Comparison of ENCODE assay signal across 28 cellular contexts in genomic region chr12:52067081-52067374, GRCh38. TPM values are rescaled to one million over a fixed set of nuclear protein-coding genes. Genes with fewer than 3 reads are reported as not detected.
A peak's percentile ranks its signal among the peaks of the same experiment; 100 is the strongest.
DNase-seq lines count a peak whose midpoint lies in the region; ATAC-seq, FAIRE-seq and TF ChIP-seq lines count a peak whose summit lies in the region.
"Had no signal": no experiment of that assay in that cellular context is flagged by ENCODE, and none has a peak within 500 bp of the region (broad histone marks: within the 10 kb centered on the region; RNA-seq: fewer than 3 reads in every experiment).

No MANE protein-coding gene starts in this region.

- H2BK5ac ChIP-seq in H1 (ENCODE audit: low read depth, low read length) = no peak overlapping the region

- no peak overlapping the region for H3K56ac ChIP-seq in H1 (replicated peaks; ENCODE audit: insufficient read length, low read depth, low read length)

- peaks cover 13% of the 10 kb centered on the region for H3K23me2 ChIP-seq in H1 (ENCODE audit: low read depth, low read length)

- no peak for TF ChIP-seq CTCF in HepG2 (CRISPR knock-in tag; IDR thresholded peaks at IDR 0.05)
- no peak for TF ChIP-seq CTCF in right lobe of liver (IDR thresholded peaks at IDR 0.05)
- no peak for TF ChIP-seq CTCF in MM.1S (IDR thresholded peaks at IDR 0.05; ENCODE audit: low read length)
- TF ChIP-seq CTCF in H1 (IDR thresholded peaks at IDR 0.05; ENCODE audit: control extremely low read depth in 1 of 3, insufficient read depth in 1 of 3, low read depth in 1 of 3, low read length in 3 of 3) = no peak
- TF ChIP-seq CTCF in osteoblast (IDR thresholded peaks at IDR 0.05; ENCODE audit: extremely low read depth, low read depth, low read length) = no peak

- TF ChIP-seq RAD21 in HepG2 (CRISPR knock-in tag; IDR thresholded peaks at IDR 0.05) (no peak), H1 (IDR thresholded peaks at IDR 0.05 in 1 of 2, conservative IDR thresholded peaks at IDR 0.05 in 1 of 2; ENCODE audit: low read depth in 2 of 2, low read length in 2 of 2) (no peak)

- no TSS peak for BruUV-seq in HepG2 (replicated peaks; lab: Mats Ljungman, UMichigan)

- H3K9ac ChIP-seq in HepG2 (ENCODE audit: insufficient read depth, low read depth, low read length) = peak overlapping the region; percentile 19; the same call in 1 of the 2 replicates
- H3K9ac ChIP-seq in MM.1S (ENCODE audit: low read length) = peak overlapping the region; percentile 10; the same call in 1 of the 2 replicates
- H3K9ac ChIP-seq in H1 (replicated peaks in 1 of 4; ENCODE audit: extremely low read depth in 1 of 4, low read depth in 3 of 4, low read length in 3 of 4) = no peak overlapping the region
- H3K9ac ChIP-seq: SK-N-SH had no signal

- H3K27me3 ChIP-seq in HepG2 (ENCODE audit: control insufficient read depth in 1 of 2, insufficient read depth in 2 of 2, low read length in 2 of 2) (no peaks in the 10 kb centered on the region; a peak in 1 of 5 replicates), right lobe of liver (no peaks in the 10 kb centered on the region), MM.1S (replicated peaks; ENCODE audit: insufficient read depth, low read length) (peaks cover 6% of the 10 kb centered on the region), H1 (replicated peaks in 1 of 4; ENCODE audit: control insufficient read depth in 3 of 4, extremely low read depth in 1 of 4, insufficient read depth in 3 of 4, low read length in 3 of 4) (peaks cover 0 to 2% (median 0%) of the 10 kb centered on the region in 4 experiments; a peak in 2 of 7 replicates), osteoblast (ENCODE audit: insufficient read depth, low read length) (no peaks in the 10 kb centered on the region)

- no peak for FAIRE-seq in HepG2 (lab: Jason Lieb, UNC)
- FAIRE-seq in H1 (lab: Jason Lieb, UNC) = no peak
- FAIRE-seq: G401.6, GM12878, RCC 7860 had no signal

- TF ChIP-seq EP300 in HepG2 (IDR thresholded peaks at IDR 0.05; ENCODE audit: low read depth in 2 of 2, low read length in 2 of 2) = no peak
- TF ChIP-seq EP300 in HepG2 (CRISPR knock-in tag; IDR thresholded peaks at IDR 0.05; ENCODE audit: borderline replicate concordance) = no peak
- TF ChIP-seq EP300 in H1 (IDR thresholded peaks at IDR 0.05; ENCODE audit: borderline replicate concordance in 1 of 2, low read depth in 2 of 2, low read length in 2 of 2) = no peak

- H3K4me2 ChIP-seq in HepG2 (ENCODE audit: low read depth, low read length) = peak overlapping the region; percentile 65
- H3K4me2 ChIP-seq in MM.1S (ENCODE audit: low read depth, low read length) = peak overlapping the region; percentile 58
- H3K4me2 ChIP-seq in H1 (ENCODE audit: insufficient read depth in 1 of 2, low read depth in 2 of 2, low read length in 2 of 2) = no peak overlapping the region
- peak overlapping the region; percentile 15 for H3K4me2 ChIP-seq in osteoblast (ENCODE audit: insufficient read depth, low read length)
- H3K4me2 ChIP-seq: SK-N-SH had no signal

- H2BK20ac ChIP-seq in H1 (ENCODE audit: low read length) = no peak overlapping the region

- 19% methylated on average over 3 of the region's 3 CpGs for whole genome bisulfite sequencing in HepG2 (ENCODE audit: low lambda C conversion rate)
- WGBS in right lobe of liver (ENCODE audit: insufficient coverage, low coverage, low lambda C conversion rate, missing lambda C conversion rate) = 45% methylated on average over 3 of the region's 3 CpGs
- 78% methylated on average over 3 of the region's 3 CpGs; no CpG with 5 or more reads in 1 of the 2 experiments for WGBS in H1 (ENCODE audit: extremely low coverage in 1 of 2, insufficient coverage in 1 of 2, insufficient read length in 1 of 2, insufficient replicate concordance in 2 of 2, low coverage in 1 of 2, low lambda C conversion rate in 2 of 2, missing lambda C conversion rate in 1 of 2), 2 experiments

- H3F3A ChIP-seq in MM.1S (ENCODE audit: insufficient read depth, low read length) = peaks cover 3% of the 10 kb centered on the region; the same call in 1 of the 2 replicates

- H3K9me3 ChIP-seq in HepG2 (ENCODE audit: low read length) (no peaks in the 10 kb centered on the region), right lobe of liver (no peaks in the 10 kb centered on the region), MM.1S (replicated peaks; ENCODE audit: insufficient read depth, low read length) (no peaks in the 10 kb centered on the region), H1 (ENCODE audit: insufficient read depth in 2 of 2, low read depth in 1 of 2, low read length in 1 of 2) (no peaks in the 10 kb centered on the region; a peak in 1 of 4 replicates), osteoblast (ENCODE audit: low read depth, low read length) (no peaks in the 10 kb centered on the region)
- H3K9me3 ChIP-seq: Caco-2, SK-N-SH had no signal

- ATAC-seq in HepG2 = no peak
- no peak for ATAC-seq in right lobe of liver
- no peak for ATAC-seq in GM18517 (IDR thresholded peaks at IDR 0.05; ENCODE audit: unreplicated experiment)
- ATAC-seq: CD8-positive, alpha-beta T cell; GM12878; HCT116 had no signal

- no peak overlapping the region for H2AFZ ChIP-seq in HepG2 (ENCODE audit: low read length)
- H2AFZ ChIP-seq in MM.1S (ENCODE audit: low read length) = 0 out of 2 replicates have a peak overlapping the region, but pooled peaks have one; percentile 55
- no peak overlapping the region for H2AFZ ChIP-seq in H1 (ENCODE audit: low read length)
- H2AFZ ChIP-seq in osteoblast (ENCODE audit: low read length) = peak overlapping the region; percentile 40

- 0 out of 2 replicates have a peak overlapping the region, but pooled peaks have one; percentile 92 for H2BK15ac ChIP-seq in H1 (ENCODE audit: low read length)

- TF ChIP-seq POLR2A in HepG2 (IDR thresholded peaks at IDR 0.05; ENCODE audit: insufficient read depth in 1 of 2, low read depth in 2 of 2, low read length in 2 of 2) (no peak), right lobe of liver (IDR thresholded peaks at IDR 0.05) (no peak), H1 (IDR thresholded peaks at IDR 0.05; ENCODE audit: control extremely low read depth in 1 of 2, low read depth in 2 of 2, low read length in 2 of 2) (no peak)

- intact Hi-C loops in HepG2 (cut with micrococcal nuclease; ENCODE audit: unreplicated experiment) (no loop called here), right lobe of liver (cut with DNase I) (no loop called here)

- no peak overlapping the region for H3K4ac ChIP-seq in H1 (replicated peaks; ENCODE audit: insufficient read length, low read depth, low read length)

- H4K8ac ChIP-seq in H1 (ENCODE audit: extremely low read depth, insufficient read depth, low read length) = no peak overlapping the region

- no peak overlapping the region for H2BK120ac ChIP-seq in H1 (replicated peaks; ENCODE audit: low read depth, low read length)

- H3K36me3 ChIP-seq in HepG2 (replicated peaks in 1 of 2; ENCODE audit: control insufficient read depth in 1 of 2, insufficient read depth in 2 of 2, low read length in 2 of 2) = 0 out of 5 replicates have a peak, but pooled peaks cover 0 to under 1% of the 10 kb centered on the region in 2 experiments
- no peaks in the 10 kb centered on the region for H3K36me3 ChIP-seq in right lobe of liver
- peaks cover 2% of the 10 kb centered on the region; the same call in 1 of the 2 replicates for H3K36me3 ChIP-seq in MM.1S (replicated peaks; ENCODE audit: insufficient read depth, low read length)
- H3K36me3 ChIP-seq in H1 (ENCODE audit: control insufficient read depth in 2 of 4, insufficient read depth in 4 of 4, low read length in 3 of 4) = no peaks in the 10 kb centered on the region; a peak in 1 of 8 replicates
- peaks cover 2% of the 10 kb centered on the region for H3K36me3 ChIP-seq in osteoblast (ENCODE audit: insufficient read depth, low read length)

- H3K4me3 ChIP-seq in HepG2 (replicated peaks in 1 of 3; ENCODE audit: insufficient read depth in 1 of 3, low read depth in 2 of 3, low read length in 3 of 3) (peak overlapping the region in 2 of 3 experiments; percentile 31 to 42; a peak in 2 of 6 replicates), right lobe of liver (no peak overlapping the region), MM.1S (ENCODE audit: low read length) (no peak overlapping the region), H1 (ENCODE audit: extremely low read depth in 1 of 4, insufficient read depth in 2 of 4, low read depth in 3 of 4, low read length in 4 of 4) (no peak overlapping the region), osteoblast (ENCODE audit: insufficient read depth, low read length) (no peak overlapping the region)
- H3K4me3 ChIP-seq: GM12878 had no signal

- H3K23ac ChIP-seq in H1 (ENCODE audit: insufficient read length) = no peak overlapping the region

- peaks cover 4% of the 10 kb centered on the region for H3K79me1 ChIP-seq in H1 (ENCODE audit: low read depth, low read length)

- DNase-seq in HepG2 (ENCODE audit: low spot score) (no peak), right lobe of liver (no peak), MM.1S (no peak), H1 (ENCODE audit: low read depth in 1 of 2, low spot score in 2 of 2) (no peak), osteoblast (ENCODE audit: insufficient read length, low spot score, missing footprints) (no peak), GF-D8 (lab: John Stamatoyannopoulos, UW) (no peak), pons (ENCODE audit: low spot score) (no peak)
- DNase-seq: 8988T; C1 segment of cervical spinal cord; CD8-positive, alpha-beta T cell; GOT3; Kasumi-1; MV-4-11; NCI-H1105; NCI-H1436 treated with DMSO at 0.1 percent for 48 hours; NCI-H187 treated with DMSO at 0.1 percent for 48 hours; NCI-H2171 treated with DMSO at 0.1 percent for 48 hours; NCI-H524; NCI-H774; SIG-M5; SK-N-SH had no signal

- no peak overlapping the region for H3K14ac ChIP-seq in H1 (ENCODE audit: insufficient read length)

- no peak overlapping the region for H3K18ac ChIP-seq in H1 (ENCODE audit: extremely low read depth, low read length)

- no peak overlapping the region for H2AK5ac ChIP-seq in H1 (ENCODE audit: low read depth, low read length)

- H4K20me1 ChIP-seq in HepG2 (ENCODE audit: insufficient read depth, low read length) (peaks cover 5% of the 10 kb centered on the region; the same call in 1 of the 2 replicates), MM.1S (ENCODE audit: insufficient read depth, low read length) (no peaks in the 10 kb centered on the region), H1 (replicated peaks in 1 of 2; ENCODE audit: control insufficient read depth in 1 of 2, insufficient read depth in 2 of 2, low read length in 2 of 2) (peaks cover 0 to 10% of the 10 kb centered on the region in 2 experiments), osteoblast (ENCODE audit: insufficient read depth, low read length) (peaks cover 19% of the 10 kb centered on the region)

- H3K4me1 ChIP-seq in HepG2 (ENCODE audit: insufficient read depth, low read length) = peaks cover 55% of the 10 kb centered on the region
- peaks cover 0 to 17% (median 7%) of the 10 kb centered on the region in 4 donors for H3K4me1 ChIP-seq in right lobe of liver
- H3K4me1 ChIP-seq in MM.1S (ENCODE audit: low read length) = peaks cover 15% of the 10 kb centered on the region
- peaks cover 0 to 12% (median 3%) of the 10 kb centered on the region in 4 experiments; a peak in 4 of 7 replicates for H3K4me1 ChIP-seq in H1 (replicated peaks in 1 of 4; ENCODE audit: control insufficient read depth in 3 of 4, insufficient read depth in 4 of 4, low read length in 3 of 4)
- peaks cover 48% of the 10 kb centered on the region for H3K4me1 ChIP-seq in osteoblast (ENCODE audit: insufficient read depth, low read length)

- no peaks in the 10 kb centered on the region for H3K9me2 ChIP-seq in MM.1S (replicated peaks; ENCODE audit: insufficient read depth, low read length)
- H3K9me2 ChIP-seq: SK-N-SH had no signal

- CTCF ChIA-PET in HepG2 (lab: Yijun Ruan, JAX; ENCODE audit: low intra/inter-chr PET ratio, low total read pairs) = interaction anchor here (5.4 kb wide), 1 partner anchor 42 kb away, joined by 52 read pairs; no protein-coding TSS in a partner anchor
- CTCF ChIA-PET in H1 (lab: Charles Lee; ENCODE audit: partially characterized antibody) = interaction anchor here (0.9 to 34.1 kb wide), 13 partner anchors 8 to 192 kb away, joined by 3 to 1022 read pairs (median 11); partner anchors contain the start of genes NR4A1 and SMIM41

- POLR2A ChIA-PET in HepG2 (lab: Yijun Ruan, JAX) = interaction anchor here (0.9 to 1.5 kb wide), 4 partner anchors 12 to 41 kb away, joined by 3 to 6 read pairs (median 3); partner anchors contain the start of gene NR4A1
- POLR2A ChIA-PET in H1 (lab: Charles Lee; ENCODE audit: partially characterized antibody) = interaction anchor here (0.7 to 1.9 kb wide), 3 partner anchors 14 to 22 kb away, joined by 3 to 5 read pairs (median 3); no protein-coding TSS in a partner anchor

- 0 out of 2 replicates have a peak overlapping the region, but pooled peaks have one; percentile 23 for H2BK12ac ChIP-seq in H1 (ENCODE audit: low read depth, low read length)

- in situ Hi-C loops in HepG2 (cut with HindIII; ENCODE audit: extremely low pct_ligation_motif_present, low pct_unique_long_range_greater_than_20kb) = no loop called here

- H3K27ac ChIP-seq in HepG2 (ENCODE audit: extremely low read length, insufficient read depth, low read length) (no peak overlapping the region), right lobe of liver (no peak overlapping the region), MM.1S (ENCODE audit: low read length) (no peak overlapping the region), H1 (ENCODE audit: low read depth, low read length) (no peak overlapping the region), osteoblast (ENCODE audit: low read depth, low read length) (peak overlapping the region; percentile 55)

- no peak overlapping the region for H4K5ac ChIP-seq in H1 (ENCODE audit: insufficient read length, low read depth, low read length)

- H3K79me2 ChIP-seq in HepG2 (ENCODE audit: insufficient read depth, low read length) (peaks cover 22% of the 10 kb centered on the region), MM.1S (ENCODE audit: low read length) (peaks cover 23% of the 10 kb centered on the region), H1 (ENCODE audit: control insufficient read depth in 1 of 2, insufficient read depth in 2 of 2, low read length in 2 of 2) (peaks cover 11 to 21% of the 10 kb centered on the region in 2 experiments), osteoblast (ENCODE audit: insufficient read depth, low read length) (peaks cover 23% of the 10 kb centered on the region)

- H4K91ac ChIP-seq in H1 (replicated peaks; ENCODE audit: insufficient read length, low read length) = no peak overlapping the region

RNA-seq across cellular contexts. Expression of gene ATG101, which starts 2.8 kb away (rescaled TPM):
- total RNA-seq in HepG2 (2016; rRNA removed; fragmentation: Illumina TruSeq; extraction: Trizol) = 66.7 and 67.7 TPM in 2 replicates
- 24.9 and 31.4 TPM in 2 replicates for total RNA-seq in HepG2 (2016; cell fraction: cytosol; rRNA removed; fragmentation: Illumina TruSeq; extraction: Trizol; ENCODE audit: low read depth)
- 67.1 and 68.7 TPM in 2 replicates for total RNA-seq in HepG2 (2016; cell fraction: insoluble cytoplasmic fraction; rRNA removed; fragmentation: Illumina TruSeq; extraction: Trizol)
- total RNA-seq in HepG2 (2016; cell fraction: membrane; rRNA removed; fragmentation: Illumina TruSeq; extraction: Trizol) = 38.8 and 52.9 TPM in 2 replicates
- total RNA-seq in HepG2 (2016; cell fraction: nucleus; rRNA removed; fragmentation: Illumina TruSeq; extraction: Trizol) = 31.7 and 32.7 TPM in 2 replicates
- polyA plus RNA-seq in HepG2 (2011; rRNA removed) = 58.2 and 60.2 TPM in 2 replicates
- polyA plus RNA-seq in HepG2 (2011; cell fraction: cytosol; rRNA removed) = 84.5 and 95.4 TPM in 2 replicates
- 55.3 and 57.9 TPM in 2 replicates for polyA plus RNA-seq in HepG2 (2011; cell fraction: nucleus; rRNA removed)
- polyA plus RNA-seq in HepG2 (2012) = 27.2 and 33.1 TPM in 2 replicates
- 16.9 and 28.4 TPM in 2 replicates for polyA plus RNA-seq in HepG2 (2016; cell fraction: cytosol; fragmentation: Illumina TruSeq; extraction: Trizol; ENCODE audit: low read depth)
- polyA plus RNA-seq in HepG2 (2016; cell fraction: insoluble cytoplasmic fraction; fragmentation: Illumina TruSeq; extraction: Trizol; ENCODE audit: low read depth) = 57.3 and 61.7 TPM in 2 replicates
- 24.0 and 35.4 TPM in 2 replicates for polyA plus RNA-seq in HepG2 (2016; cell fraction: membrane; fragmentation: Illumina TruSeq; extraction: Trizol; ENCODE audit: low read depth)
- polyA plus RNA-seq in HepG2 (2016; cell fraction: nucleus; fragmentation: Illumina TruSeq; extraction: Trizol; ENCODE audit: insufficient read depth, low read depth) = 51.5 and 54.0 TPM in 2 replicates
- 106 and 147 TPM in 2 replicates for polyA minus RNA-seq in HepG2 (2011; rRNA and poly(A)+ RNA removed; ENCODE audit: low replicate concordance)
- polyA minus RNA-seq in HepG2 (2011; cell fraction: cytosol; rRNA and poly(A)+ RNA removed) = 15.6 and 16.2 TPM in 2 replicates
- polyA minus RNA-seq in HepG2 (2011; cell fraction: nucleus; rRNA and poly(A)+ RNA removed) = 12.8 and 16.7 TPM in 2 replicates
- total RNA-seq in right lobe of liver = 10 to 100 TPM; 17.4 to 29.7 (median 21.0) TPM
- total RNA-seq in H1 (2021; fragmentation: NEBNext Ultra II Directional; extraction: Animal tissue kit (Norgen Biotek cat#: 25700)) = 48.9 and 49.8 TPM in 2 replicates
- 55.9 and 64.9 TPM in 2 replicates for polyA plus RNA-seq in H1 (2011; rRNA removed)
- 105 TPM for polyA plus RNA-seq in H1 (2011; cell fraction: cytosol; rRNA removed)
- 55.5 TPM for polyA plus RNA-seq in H1 (2011; cell fraction: nucleus; rRNA removed)
- polyA plus RNA-seq in H1 (2012, experiment 1 of 2) = 46.4 to 65.2 TPM (median 63.9 TPM) in 4 replicates
- 60.3 TPM for polyA plus RNA-seq in H1 (2012, experiment 2 of 2)
- polyA plus RNA-seq in H1 (2013, experiment 1 of 2) = 25.2 TPM
- polyA plus RNA-seq in H1 (2013, experiment 2 of 2) = 27.1 TPM
- polyA minus RNA-seq in H1 (2011; rRNA and poly(A)+ RNA removed) = 44.4 and 61.4 TPM in 2 replicates
- 20.8 TPM for polyA minus RNA-seq in H1 (2011; cell fraction: cytosol; rRNA and poly(A)+ RNA removed)
- polyA minus RNA-seq in H1 (2011; cell fraction: nucleus; rRNA and poly(A)+ RNA removed) = 15.7 TPM
- total RNA-seq in osteoblast = 49.5 and 64.4 TPM in 2 replicates

RNA-seq across cellular contexts. Expression of gene SMIM41, which starts 12.5 kb away (rescaled TPM):
- total RNA-seq in HepG2 (2016; rRNA removed; fragmentation: Illumina TruSeq; extraction: Trizol) (not detected in 2 replicates), right lobe of liver (not detected), osteoblast (under 0.01 TPM in 1 of 2 replicates, not detected in the other)
- not detected in 2 replicates for total RNA-seq in HepG2 (2016; cell fraction: cytosol; rRNA removed; fragmentation: Illumina TruSeq; extraction: Trizol; ENCODE audit: low read depth)
- not detected in 2 replicates for total RNA-seq in HepG2 (2016; cell fraction: insoluble cytoplasmic fraction; rRNA removed; fragmentation: Illumina TruSeq; extraction: Trizol)
- total RNA-seq in HepG2 (2016; cell fraction: membrane; rRNA removed; fragmentation: Illumina TruSeq; extraction: Trizol) = not detected in 2 replicates
- not detected in 2 replicates for total RNA-seq in HepG2 (2016; cell fraction: nucleus; rRNA removed; fragmentation: Illumina TruSeq; extraction: Trizol)
- polyA plus RNA-seq in HepG2 (2011; rRNA removed) (0.07 TPM in 1 of 2 replicates, not detected in the other), H1 (2011; rRNA removed) (0.91 and 0.98 TPM in 2 replicates)
- polyA plus RNA-seq in HepG2 (2011; cell fraction: cytosol; rRNA removed) = not detected in 2 replicates
- not detected in 2 replicates for polyA plus RNA-seq in HepG2 (2011; cell fraction: nucleus; rRNA removed)
- polyA plus RNA-seq in HepG2 (2012) = not detected in 2 replicates
- not detected in 2 replicates for polyA plus RNA-seq in HepG2 (2016; cell fraction: cytosol; fragmentation: Illumina TruSeq; extraction: Trizol; ENCODE audit: low read depth)
- not detected in 2 replicates for polyA plus RNA-seq in HepG2 (2016; cell fraction: insoluble cytoplasmic fraction; fragmentation: Illumina TruSeq; extraction: Trizol; ENCODE audit: low read depth)
- not detected in 2 replicates for polyA plus RNA-seq in HepG2 (2016; cell fraction: membrane; fragmentation: Illumina TruSeq; extraction: Trizol; ENCODE audit: low read depth)
- not detected in 2 replicates for polyA plus RNA-seq in HepG2 (2016; cell fraction: nucleus; fragmentation: Illumina TruSeq; extraction: Trizol; ENCODE audit: insufficient read depth, low read depth)
- polyA minus RNA-seq in HepG2 (2011; rRNA and poly(A)+ RNA removed; ENCODE audit: low replicate concordance) = not detected in 2 replicates
- not detected in 2 replicates for polyA minus RNA-seq in HepG2 (2011; cell fraction: cytosol; rRNA and poly(A)+ RNA removed)
- 0.39 TPM in 1 of 2 replicates, not detected in the other for polyA minus RNA-seq in HepG2 (2011; cell fraction: nucleus; rRNA and poly(A)+ RNA removed)
- total RNA-seq in H1 (2021; fragmentation: NEBNext Ultra II Directional; extraction: Animal tissue kit (Norgen Biotek cat#: 25700)) = 0.28 and 0.31 TPM in 2 replicates
- polyA plus RNA-seq in H1 (2011; cell fraction: cytosol; rRNA removed) = 0.66 TPM
- 0.74 TPM for polyA plus RNA-seq in H1 (2011; cell fraction: nucleus; rRNA removed)
- 0.20 to 0.56 TPM (median 0.46 TPM) in 3 of 4 replicates, not detected in the other for polyA plus RNA-seq in H1 (2012, experiment 1 of 2)
- 0.42 TPM for polyA plus RNA-seq in H1 (2012, experiment 2 of 2)
- polyA plus RNA-seq in H1 (2013, experiment 1 of 2) = 0.08 TPM
- 0.07 TPM for polyA plus RNA-seq in H1 (2013, experiment 2 of 2)
- 0.54 TPM in 1 of 2 replicates, not detected in the other for polyA minus RNA-seq in H1 (2011; rRNA and poly(A)+ RNA removed)
- not detected for polyA minus RNA-seq in H1 (2011; cell fraction: cytosol; rRNA and poly(A)+ RNA removed)
- polyA minus RNA-seq in H1 (2011; cell fraction: nucleus; rRNA and poly(A)+ RNA removed) = 0.70 TPM
- total RNA-seq: Caco-2, GM12878, M059J had no signal
- polyA plus RNA-seq: GM12878, SK-N-SH had no signal

RNA-seq across cellular contexts. Expression of gene NR4A1, which starts 15.8 kb away (rescaled TPM):
- 4.6 and 5.7 TPM in 2 replicates for total RNA-seq in HepG2 (2016; rRNA removed; fragmentation: Illumina TruSeq; extraction: Trizol)
- 8.4 and 9.3 TPM in 2 replicates for total RNA-seq in HepG2 (2016; cell fraction: cytosol; rRNA removed; fragmentation: Illumina TruSeq; extraction: Trizol; ENCODE audit: low read depth)
- 3.8 and 7.6 TPM in 2 replicates for total RNA-seq in HepG2 (2016; cell fraction: insoluble cytoplasmic fraction; rRNA removed; fragmentation: Illumina TruSeq; extraction: Trizol)
- total RNA-seq in HepG2 (2016; cell fraction: membrane; rRNA removed; fragmentation: Illumina TruSeq; extraction: Trizol) = 5.8 and 6.3 TPM in 2 replicates
- 8.9 and 10.0 TPM in 2 replicates for total RNA-seq in HepG2 (2016; cell fraction: nucleus; rRNA removed; fragmentation: Illumina TruSeq; extraction: Trizol)
- 15.2 and 16.5 TPM in 2 replicates for polyA plus RNA-seq in HepG2 (2011; rRNA removed)
- polyA plus RNA-seq in HepG2 (2011; cell fraction: cytosol; rRNA removed) = 7.6 and 13.1 TPM in 2 replicates
- polyA plus RNA-seq in HepG2 (2011; cell fraction: nucleus; rRNA removed) = 26.2 and 46.7 TPM in 2 replicates
- 6.4 and 16.5 TPM in 2 replicates for polyA plus RNA-seq in HepG2 (2012)
- 1.6 and 1.7 TPM in 2 replicates for polyA plus RNA-seq in HepG2 (2016; cell fraction: cytosol; fragmentation: Illumina TruSeq; extraction: Trizol; ENCODE audit: low read depth)
- polyA plus RNA-seq in HepG2 (2016; cell fraction: insoluble cytoplasmic fraction; fragmentation: Illumina TruSeq; extraction: Trizol; ENCODE audit: low read depth) = 5.3 and 8.6 TPM in 2 replicates
- polyA plus RNA-seq in HepG2 (2016; cell fraction: membrane; fragmentation: Illumina TruSeq; extraction: Trizol; ENCODE audit: low read depth) = 3.4 and 3.9 TPM in 2 replicates
- 22.7 TPM in 2 replicates for polyA plus RNA-seq in HepG2 (2016; cell fraction: nucleus; fragmentation: Illumina TruSeq; extraction: Trizol; ENCODE audit: insufficient read depth, low read depth)
- polyA minus RNA-seq in HepG2 (2011; rRNA and poly(A)+ RNA removed; ENCODE audit: low replicate concordance) = 28.6 and 56.6 TPM in 2 replicates
- 10.8 and 14.1 TPM in 2 replicates for polyA minus RNA-seq in HepG2 (2011; cell fraction: cytosol; rRNA and poly(A)+ RNA removed)
- polyA minus RNA-seq in HepG2 (2011; cell fraction: nucleus; rRNA and poly(A)+ RNA removed) = 11.8 and 13.0 TPM in 2 replicates
- total RNA-seq in right lobe of liver = 1 to 10 TPM; 5.0 to 8.8 (median 7.7) TPM
- total RNA-seq in H1 (2021; fragmentation: NEBNext Ultra II Directional; extraction: Animal tissue kit (Norgen Biotek cat#: 25700)) = 18.7 and 19.3 TPM in 2 replicates
- 23.3 and 36.0 TPM in 2 replicates for polyA plus RNA-seq in H1 (2011; rRNA removed)
- 17.3 TPM for polyA plus RNA-seq in H1 (2011; cell fraction: cytosol; rRNA removed)
- polyA plus RNA-seq in H1 (2011; cell fraction: nucleus; rRNA removed) = 42.1 TPM
- polyA plus RNA-seq in H1 (2012, experiment 1 of 2) = 13.7 to 17.2 TPM (median 14.8 TPM) in 4 replicates
- 12.5 TPM for polyA plus RNA-seq in H1 (2012, experiment 2 of 2)
- 19.7 TPM for polyA plus RNA-seq in H1 (2013, experiment 1 of 2)
- 19.0 TPM for polyA plus RNA-seq in H1 (2013, experiment 2 of 2)
- polyA minus RNA-seq in H1 (2011; rRNA and poly(A)+ RNA removed) = 5.1 and 8.0 TPM in 2 replicates
- 14.5 TPM for polyA minus RNA-seq in H1 (2011; cell fraction: cytosol; rRNA and poly(A)+ RNA removed)
- polyA minus RNA-seq in H1 (2011; cell fraction: nucleus; rRNA and poly(A)+ RNA removed) = 11.1 TPM
- 3.3 and 3.5 TPM in 2 replicates for total RNA-seq in osteoblast

Comparison
In these comparisons a context has a peak if more than half of its experiments do, and no peak if none do; other contexts are left out.
1. H3K4me3 ChIP-seq: peak in HepG2 (2 of 3); none in right lobe of liver (0 of 3), MM.1S (single experiment), H1 (0 of 4) and osteoblast (single experiment).
2. H2AFZ ChIP-seq: peak in MM.1S (single experiment) and osteoblast (single experiment); none in HepG2 (single experiment) and H1 (single experiment).
3. H3K4me2 ChIP-seq: peak in HepG2 (single experiment), MM.1S (single experiment) and osteoblast (single experiment); none in H1 (0 of 2).
4. H3K9ac ChIP-seq: peak in HepG2 (single experiment) and MM.1S (single experiment); none in H1 (0 of 4).